29 cellular contexts compared by ENCODE assay signal in genomic region chr22:22377335-22377734, GRCh38.
"Had no signal": no experiment of that assay in that cellular context is flagged by ENCODE, and none has a peak within 500 bp of the region (broad histone marks: within the 10 kb centered on the region; RNA-seq: fewer than 3 reads in every experiment).

No MANE protein-coding gene starts in this region.

- H3K27ac Mint-ChIP-seq: natural killer cell treated with Interleukin-12 subunit alpha and Interleukin-12 subunit beta and Interleukin-15 and Interleukin-18, amount 100 ng/mL, for 72 hours; type B pancreatic cell had no signal

- H3K36me3 Mint-ChIP-seq: natural killer cell treated with Interleukin-12 subunit alpha and Interleukin-12 subunit beta and Interleukin-15 and Interleukin-18, amount 100 ng/mL, for 72 hours; type B pancreatic cell had no signal

- H3K4me3 Mint-ChIP-seq: natural killer cell treated with Interleukin-12 subunit alpha and Interleukin-12 subunit beta and Interleukin-15 and Interleukin-18, amount 100 ng/mL, for 72 hours; neural crest cell; type B pancreatic cell had no signal

- ATAC-seq: foreskin keratinocyte; heart right ventricle; left colon; left ventricle myocardium superior; lower lobe of right lung; natural killer cell treated with Interleukin-12 subunit alpha and Interleukin-12 subunit beta and Interleukin-15 and Interleukin-18, amount 100 ng/mL, for 72 hours; stimulated activated naive CD8-positive, alpha-beta T cell treated with anti-CD3 and anti-CD28 coated beads, Interleukin-15, Interleukin-2, amounts not matched to agents 100 U/mL and 50 U/mL, for 24 hours had no signal

- H3K9me3 ChIP-seq: esophagus muscularis mucosa, heart right ventricle, lower lobe of right lung, neutrophil, prostate gland, right atrium auricular region, testis, tibial artery had no signal

- H3K4me2 ChIP-seq: smooth muscle cell had no signal

- DNase-seq: dermis blood vessel endothelial cell; effector memory CD4-positive, alpha-beta T cell; foreskin keratinocyte; glutamatergic neuron; heart right ventricle; hippocampal formation; kidney glomerular epithelial cell; left colon; left ventricle myocardium superior; lower lobe of right lung; stimulated activated CD4-positive, alpha-beta T cell treated with anti-CD3 and anti-CD28 coated beads, Interleukin-12 subunit alpha, Interleukin-12 subunit beta, amount 100 ng/mL, for 4 hours; stimulated activated CD4-positive, alpha-beta T cell treated with anti-CD3 and anti-CD28 coated beads, Interleukin-1b, Interleukin-23, amount 100 ng/mL, for 48 hours; stimulated activated CD4-positive, alpha-beta T cell treated with anti-CD3 and anti-CD28 coated beads, Interleukin-4, amount 100 ng/mL, for 1 hour; stimulated activated CD8-positive, alpha-beta memory T cell treated with anti-CD3 and anti-CD28 coated beads, Interleukin-4, amount 100 ng/mL, for 48 hours; stimulated activated naive CD8-positive, alpha-beta T cell treated with anti-CD3 and anti-CD28 coated beads, Interleukin-15, Interleukin-2, amounts not matched to agents 100 U/mL and 50 U/mL, for 24 hours; substantia nigra; testis; tibial artery had no signal

- H3K4me3 ChIP-seq: coronary artery, esophagus muscularis mucosa, heart right ventricle, lower lobe of right lung, prostate gland, right atrium auricular region, smooth muscle cell, testis, tibial artery had no signal

- H3K36me3 ChIP-seq: esophagus muscularis mucosa, heart right ventricle, lower lobe of right lung, neutrophil, prostate gland, right atrium auricular region, tibial artery had no signal

- H3K4me1 ChIP-seq: esophagus muscularis mucosa, foreskin keratinocyte, lower lobe of right lung, prostate gland, right atrium auricular region, testis, tibial artery had no signal

- H3K27ac ChIP-seq: coronary artery, esophagus muscularis mucosa, foreskin keratinocyte, heart right ventricle, lower lobe of right lung, neutrophil, prostate gland, right atrium auricular region, testis, tibial artery had no signal

- H3K27me3 ChIP-seq: right atrium auricular region, testis had no signal

- H3K4me1 Mint-ChIP-seq: neural crest cell had no signal

- FAIRE-seq: endothelial cell of umbilical vein, islet of Langerhans had no signal

- H3K9me3 Mint-ChIP-seq: natural killer cell treated with Interleukin-12 subunit alpha and Interleukin-12 subunit beta and Interleukin-15 and Interleukin-18, amount 100 ng/mL, for 72 hours; neural crest cell; type B pancreatic cell had no signal
